In genomic region chr9:83986765-83987401, GRCh38 we compare ENCODE assay signal across 10 cellular contexts. TPM values are rescaled to one million over a fixed set of nuclear protein-coding genes. Genes with fewer than 3 reads are reported as not detected.
A peak's percentile ranks its signal among the peaks of the same experiment; 100 is the strongest.
DNase-seq lines count a peak whose midpoint lies in the region; ATAC-seq, FAIRE-seq and TF ChIP-seq lines count a peak whose summit lies in the region.
"Had no signal": no experiment of that assay in that cellular context is flagged by ENCODE, and none has a peak within 500 bp of the region (broad histone marks: within the 10 kb centered on the region; RNA-seq: fewer than 3 reads in every experiment).

No MANE protein-coding gene starts in this region.

- peaks cover 4 to 29% (median 16%) of the 10 kb centered on the region in 5 donors for H3K36me3 Mint-ChIP-seq in naive thymus-derived CD4-positive, alpha-beta T cell

- intact Hi-C loops in K562 (cut with micrococcal nuclease), result loop anchor here (10.0 kb wide), 1 partner anchor 282 kb away; the partner anchor contains the start of gene UBQLN1
- intact Hi-C loops in naive thymus-derived CD4-positive, alpha-beta T cell (cut with micrococcal nuclease), result loop anchor here in 1 of 2 donors (10.0 kb wide), 2 partner anchors 68 to 1818 kb away; no protein-coding TSS in a partner anchor

- H3K27ac Mint-ChIP-seq in naive thymus-derived CD4-positive, alpha-beta T cell, result peak overlapping the region in 2 of 9 donors; percentile 29 to 39

- no peaks in the 10 kb centered on the region for H3K9me2 ChIP-seq in Karpas-422 (replicated peaks; ENCODE audit: insufficient read depth, low read length)

- peaks cover 0 to 1% (median 0%) of the 10 kb centered on the region in 11 donors for H3K9me3 Mint-ChIP-seq in naive thymus-derived CD4-positive, alpha-beta T cell

- DNase-seq in Daoy (ENCODE audit: low read depth), result peak; percentile 26
- DNase-seq in Karpas-422, result no peak
- peak in 1 of 4 experiments; percentile 54 for DNase-seq in K562 (ENCODE audit: extremely low read depth in 1 of 4, low spot score in 3 of 4)
- DNase-seq in naive thymus-derived CD4-positive, alpha-beta T cell, result no peak
- DNase-seq in NCI-H2107 treated with DMSO at 0.1 percent for 48 hours (lab: John Stamatoyannopoulos, UW; ENCODE audit: unreplicated experiment), result no peak
- no peak for DNase-seq in effector CD8-positive, alpha-beta T cell (lab: John Stamatoyannopoulos, UW)
- DNase-seq in HK-2 (ENCODE audit: unreplicated experiment), result no peak

- no peaks in the 10 kb centered on the region for H3K9me1 ChIP-seq in K562 (ENCODE audit: control insufficient read depth, insufficient read depth, low read length)

- H3K4me3 ChIP-seq in Karpas-422 (ENCODE audit: low read length), result no peak overlapping the region
- no peak overlapping the region for H3K4me3 ChIP-seq in K562
- H3K4me3 ChIP-seq in naive thymus-derived CD4-positive, alpha-beta T cell (ENCODE audit: low read length), result no peak overlapping the region
- H3K4me3 ChIP-seq: cardiac muscle cell had no signal

- peaks cover 28% of the 10 kb centered on the region for H3K36me3 ChIP-seq in Karpas-422 (ENCODE audit: insufficient read depth, low read length)
- peaks cover 21% of the 10 kb centered on the region; the same call in 2 of the 3 replicates for H3K36me3 ChIP-seq in K562 (ENCODE audit: control insufficient read depth, insufficient read depth, low read length)
- H3K36me3 ChIP-seq in naive thymus-derived CD4-positive, alpha-beta T cell (ENCODE audit: control insufficient read depth in 2 of 3, insufficient read depth in 3 of 3, low read length in 3 of 3), result no peaks in the 10 kb centered on the region
- H3K36me3 ChIP-seq: cardiac muscle cell had no signal

- H2AFZ ChIP-seq in Karpas-422 (ENCODE audit: low read length) (no peak overlapping the region), K562 (ENCODE audit: low read depth, low read length) (peak overlapping the region; percentile 38; the same call in 1 of the 2 replicates)

- H3K4me1 ChIP-seq in Karpas-422 (ENCODE audit: low read length) (peaks cover 50% of the 10 kb centered on the region), K562 (replicated peaks in 1 of 2; ENCODE audit: control insufficient read depth in 2 of 2, insufficient read depth in 2 of 2, low read length in 2 of 2) (peaks cover 4 to 11% of the 10 kb centered on the region in 2 experiments; a peak in 3 of 5 replicates)
- peaks cover 0 to 6% of the 10 kb centered on the region in 2 donors for H3K4me1 ChIP-seq in naive thymus-derived CD4-positive, alpha-beta T cell (ENCODE audit: control insufficient read depth in 2 of 2, insufficient read depth in 2 of 2, low read length in 2 of 2)

- peak; percentile 65 for FAIRE-seq in K562 (lab: Jason Lieb, UNC)
- FAIRE-seq: H1 had no signal

- WGBS in K562 (ENCODE audit: insufficient coverage, low coverage, missing lambda C conversion rate), result 6% methylated on average over 9 of the region's 11 CpGs

- H3K4me2 ChIP-seq in Karpas-422 (ENCODE audit: low read depth, low read length, poor library complexity, severe bottlenecking) (peak overlapping the region; percentile 54), K562 (ENCODE audit: insufficient read depth, low read length) (peak overlapping the region; percentile 19)

- peaks cover 7 to 41% (median 15%) of the 10 kb centered on the region in 7 donors for H3K4me1 Mint-ChIP-seq in naive thymus-derived CD4-positive, alpha-beta T cell

- POLR2A ChIA-PET in K562 (lab: Yijun Ruan, JAX), result no interaction called here
- POLR2A ChIA-PET in naive thymus-derived CD4-positive, alpha-beta T cell (lab: Charles Lee), result no interaction called here

- in situ Hi-C loops in K562 (cut with MboI), result no loop called here

- 0 out of 2 replicates have a peak overlapping the region, but pooled peaks have one; percentile 16 for H3K9ac ChIP-seq in Karpas-422 (ENCODE audit: low read length)
- peak overlapping the region; percentile 42 to 61; a peak in 3 of 4 replicates for H3K9ac ChIP-seq in K562 (ENCODE audit: insufficient read depth in 1 of 2, low read depth in 2 of 2, low read length in 2 of 2)

- H3K27ac ChIP-seq in Karpas-422 (ENCODE audit: low read length) (peak overlapping the region; percentile 75), K562 (ENCODE audit: extremely low read depth, low read depth, low read length) (peak overlapping the region; percentile 66)
- no peak overlapping the region for H3K27ac ChIP-seq in naive thymus-derived CD4-positive, alpha-beta T cell (ENCODE audit: low read depth, low read length)
- H3K27ac ChIP-seq: cardiac muscle cell had no signal

- H3K9me3 ChIP-seq in Karpas-422 (ENCODE audit: low read length) (no peaks in the 10 kb centered on the region), K562 (replicated peaks; ENCODE audit: control insufficient read depth, insufficient read depth, low read depth, low read length) (no peaks in the 10 kb centered on the region)
- H3K9me3 ChIP-seq in naive thymus-derived CD4-positive, alpha-beta T cell (ENCODE audit: control insufficient read depth in 2 of 3, low read length in 3 of 3), result no peaks in the 10 kb centered on the region

- TF ChIP-seq CTCF in K562 (IDR thresholded peaks at IDR 0.05 in 2 of 3, conservative IDR thresholded peaks at IDR 0.05 in 1 of 3; ENCODE audit: insufficient read depth in 2 of 3, low read depth in 1 of 3, low read length in 3 of 3), result no peak

- ATAC-seq in K562 (peak; percentile 67), HG02885 (IDR thresholded peaks at IDR 0.05; ENCODE audit: poor library complexity, unreplicated experiment) (no peak)
- peak; percentile 51 for ATAC-seq in naive thymus-derived CD4-positive, alpha-beta T cell

- peak; percentile 55 for TF ChIP-seq EP300 in K562 (IDR thresholded peaks at IDR 0.05; ENCODE audit: low read length)

- 0 out of 2 replicates have a peak, but pooled peaks have one; percentile 30 for TF ChIP-seq POLR2A in K562 (conservative IDR thresholded peaks at IDR 0.05)

- H3K27me3 ChIP-seq in Karpas-422 (ENCODE audit: low read length), result no peaks in the 10 kb centered on the region
- no peaks in the 10 kb centered on the region for H3K27me3 ChIP-seq in K562 (ENCODE audit: control insufficient read depth in 2 of 2, insufficient read depth in 2 of 2, low read length in 2 of 2)
- H3K27me3 ChIP-seq in naive thymus-derived CD4-positive, alpha-beta T cell (ENCODE audit: control insufficient read depth in 2 of 2, insufficient read depth in 2 of 2, low read length in 2 of 2), result no peaks in the 10 kb centered on the region
- H3K27me3 ChIP-seq: cardiac muscle cell had no signal

- no peaks in the 10 kb centered on the region; the same call in 1 of the 2 replicates for H4K20me1 ChIP-seq in Karpas-422 (ENCODE audit: insufficient read depth, low read depth, low read length)
- no peaks in the 10 kb centered on the region for H4K20me1 ChIP-seq in K562 (replicated peaks; ENCODE audit: control insufficient read depth, insufficient read depth, low read length)

- H3K27me3 Mint-ChIP-seq in naive thymus-derived CD4-positive, alpha-beta T cell, result no peaks in the 10 kb centered on the region

- H3K79me2 ChIP-seq in Karpas-422 (ENCODE audit: low read length) (peaks cover 97% of the 10 kb centered on the region), K562 (ENCODE audit: control insufficient read depth, insufficient read depth, low read length) (peaks cover 72% of the 10 kb centered on the region)

- CTCF ChIA-PET in K562 (lab: Yijun Ruan, JAX; ENCODE audit: low intra/inter-chr PET ratio), result no interaction called here
- CTCF ChIA-PET in naive thymus-derived CD4-positive, alpha-beta T cell (lab: Charles Lee), result no interaction called here

- TF ChIP-seq RAD21 in K562 (CRISPR knock-in tag; conservative IDR thresholded peaks at IDR 0.05 in 1 of 2, IDR thresholded peaks at IDR 0.05 in 1 of 2), result no peak

- H3K4me3 Mint-ChIP-seq in naive thymus-derived CD4-positive, alpha-beta T cell, result peak overlapping the region in 2 of 10 donors; percentile 1 to 6

- BruUV-seq in K562 (replicated peaks; lab: Mats Ljungman, UMichigan), result no TSS peak

RNA-seq across cellular contexts. Expression of gene RMI1, which starts 6.3 kb away (rescaled TPM):
- total RNA-seq in Daoy (2014; rRNA removed; shearing (Covaris generic)), result 8.8 and 9.6 TPM in 2 replicates
- total RNA-seq in Karpas-422 (2014; rRNA removed; shearing (Covaris generic); ENCODE audit: low replicate concordance), result 5.3 and 14.9 TPM in 2 replicates
- 1.7 and 14.3 TPM in 2 replicates for total RNA-seq in K562 (2011; cell fraction: chromatin; rRNA removed; ENCODE audit: low replicate concordance)
- total RNA-seq in K562 (2011; cell fraction: nucleolus; rRNA removed), result 1.2 and 2.0 TPM in 2 replicates
- total RNA-seq in K562 (2011; cell fraction: nucleoplasm; rRNA removed), result 3.2 and 4.4 TPM in 2 replicates
- total RNA-seq in K562 (2014; rRNA removed), result 3.0 and 3.2 TPM in 2 replicates
- total RNA-seq in K562 (2014; rRNA removed; fragmentation: Illumina TruSeq; extraction: Trizol), result 16.7 and 19.3 TPM in 2 replicates
- total RNA-seq in K562 (2015; rRNA removed; fragmentation: Illumina TruSeq; extraction: Trizol), result 14.2 and 16.3 TPM in 2 replicates
- total RNA-seq in K562 (2021), result 14.6 and 15.7 TPM in 2 replicates
- 3.0 and 4.7 TPM in 2 replicates for polyA plus RNA-seq in K562 (2011; rRNA removed)
- polyA plus RNA-seq in K562 (2011; cell fraction: cytosol; rRNA removed), result 0.66 and 2.2 TPM in 2 replicates
- 1.6 and 2.4 TPM in 2 replicates for polyA plus RNA-seq in K562 (2011; cell fraction: nucleus; rRNA removed)
- polyA plus RNA-seq in K562 (2012), result 7.4 and 8.8 TPM in 2 replicates
- 17.4 and 17.5 TPM in 2 replicates for polyA plus RNA-seq in K562 (2014; fragmentation: Illumina TruSeq; extraction: Trizol)
- 10 to 100 TPM in 1 of 2 experiments, 1 to 10 TPM in 1; 7.7 to 10.6 TPM for polyA plus RNA-seq in K562 (2014; fragmentation: Nextera tagmentation; extraction: Ambion mirVana)
- polyA plus RNA-seq in K562 (2014; rRNA removed), result 6.0 and 6.9 TPM in 2 replicates
- polyA minus RNA-seq in K562 (2011; rRNA and poly(A)+ RNA removed), result 12.6 and 15.3 TPM in 2 replicates
- polyA minus RNA-seq in K562 (2011; cell fraction: cytosol; rRNA and poly(A)+ RNA removed), result 6.6 and 9.7 TPM in 2 replicates
- polyA minus RNA-seq in K562 (2011; cell fraction: nucleus; rRNA and poly(A)+ RNA removed), result 1.5 and 2.4 TPM in 2 replicates
- total RNA-seq in naive thymus-derived CD4-positive, alpha-beta T cell, result 10 to 100 TPM in 1 of 5 experiments, 1 to 10 TPM in 4; 1.6 to 24.8 (median 5.2) TPM
- polyA plus RNA-seq in naive thymus-derived CD4-positive, alpha-beta T cell, result 1 to 10 TPM; 5.8 to 6.7 TPM

RNA-seq across cellular contexts. Expression of gene HNRNPK, which starts 6.9 kb away (rescaled TPM):
- 597 and 602 TPM in 2 replicates for total RNA-seq in Daoy (2014; rRNA removed; shearing (Covaris generic))
- total RNA-seq in Karpas-422 (2014; rRNA removed; shearing (Covaris generic); ENCODE audit: low replicate concordance), result 513 and 558 TPM in 2 replicates
- total RNA-seq in K562 (2011; cell fraction: chromatin; rRNA removed; ENCODE audit: low replicate concordance), result 356 and 598 TPM in 2 replicates
- 228 and 233 TPM in 2 replicates for total RNA-seq in K562 (2011; cell fraction: nucleolus; rRNA removed)
- 308 and 408 TPM in 2 replicates for total RNA-seq in K562 (2011; cell fraction: nucleoplasm; rRNA removed)
- 618 and 644 TPM in 2 replicates for total RNA-seq in K562 (2014; rRNA removed)
- 459 and 532 TPM in 2 replicates for total RNA-seq in K562 (2014; rRNA removed; fragmentation: Illumina TruSeq; extraction: Trizol)
- total RNA-seq in K562 (2015; rRNA removed; fragmentation: Illumina TruSeq; extraction: Trizol), result 625 and 667 TPM in 2 replicates
- total RNA-seq in K562 (2021), result 505 and 531 TPM in 2 replicates
- 462 and 670 TPM in 2 replicates for polyA plus RNA-seq in K562 (2011; rRNA removed)
- 427 and 490 TPM in 2 replicates for polyA plus RNA-seq in K562 (2011; cell fraction: cytosol; rRNA removed)
- polyA plus RNA-seq in K562 (2011; cell fraction: nucleus; rRNA removed), result 679 and 733 TPM in 2 replicates
- 428 and 630 TPM in 2 replicates for polyA plus RNA-seq in K562 (2012)
- 718 and 883 TPM in 2 replicates for polyA plus RNA-seq in K562 (2014; fragmentation: Illumina TruSeq; extraction: Trizol)
- polyA plus RNA-seq in K562 (2014; fragmentation: Nextera tagmentation; extraction: Ambion mirVana), result 100 to 1,000 TPM; 224 to 434 TPM
- polyA plus RNA-seq in K562 (2014; rRNA removed), result 740 and 789 TPM in 2 replicates
- 665 and 715 TPM in 2 replicates for polyA minus RNA-seq in K562 (2011; rRNA and poly(A)+ RNA removed)
- polyA minus RNA-seq in K562 (2011; cell fraction: cytosol; rRNA and poly(A)+ RNA removed), result 333 and 409 TPM in 2 replicates
- 447 and 633 TPM in 2 replicates for polyA minus RNA-seq in K562 (2011; cell fraction: nucleus; rRNA and poly(A)+ RNA removed)
- 100 to 1,000 TPM; 537 to 766 (median 589) TPM for total RNA-seq in naive thymus-derived CD4-positive, alpha-beta T cell
- 100 to 1,000 TPM; 918 to 958 TPM for polyA plus RNA-seq in naive thymus-derived CD4-positive, alpha-beta T cell
